Comparison of ENCODE assay signal across 12 cellular contexts in genomic region chr15:93987068-93987467, GRCh38.
A peak's percentile ranks its signal among the peaks of the same experiment; 100 is the strongest.
DNase-seq lines count a peak whose midpoint lies in the region; ATAC-seq and TF ChIP-seq lines count a peak whose summit lies in the region.
"Had no signal": no experiment of that assay in that cellular context is flagged by ENCODE, and none has a peak within 500 bp of the region (broad histone marks: within the 10 kb centered on the region; RNA-seq: fewer than 3 reads in every experiment).

No MANE protein-coding gene starts in this region.

- 79% methylated on average over 5 of the region's 5 CpGs for WGBS in right cardiac atrium

- no peak overlapping the region for H3K27ac ChIP-seq in right cardiac atrium (ENCODE audit: low read length)

- intact Hi-C loops in right cardiac atrium (cut with DNase I), result no loop called here

- H3K27me3 Mint-ChIP-seq in nephron progenitor cell (ENCODE audit: low read depth, poor library complexity), result peaks cover 10% of the 10 kb centered on the region

- DNase-seq in activated CD8-positive, alpha-beta memory T cell treated with anti-CD3 and anti-CD28 coated beads, Interleukin-2, amount 50 U/mL, for 1 hour (ENCODE audit: extremely low read depth), result peak; percentile 8
- DNase-seq in activated CD8-positive, alpha-beta memory T cell treated with anti-CD3 and anti-CD28 coated beads, Interleukin-2, amount 50 U/mL, for 48 hours, result no peak
- DNase-seq in activated gamma-delta T cell treated with anti-CD3 and anti-CD28 coated beads, Interleukin-2, amount 50 U/mL, for 16 hours (ENCODE audit: low read depth), result peak; percentile 0
- DNase-seq in stimulated activated CD8-positive, alpha-beta memory T cell treated with anti-CD3 and anti-CD28 coated beads, Interleukin-4, amount 100 ng/mL, for 48 hours, result peak; percentile 28
- no peak for DNase-seq in nephron progenitor cell
- no peak for DNase-seq in right cardiac atrium
- DNase-seq: amniotic stem cell, EL, heart left ventricle, NCI-H1694 treated with DMSO at 0.1 percent for 48 hours had no signal

- H3K4me1 Mint-ChIP-seq in nephron progenitor cell, result peaks cover 22% of the 10 kb centered on the region

- no peaks in the 10 kb centered on the region for H3K9me3 Mint-ChIP-seq in nephron progenitor cell

- H3K9me3 ChIP-seq in right cardiac atrium (ENCODE audit: control insufficient read depth, low read length), result no peaks in the 10 kb centered on the region

- H3K27me3 ChIP-seq in right cardiac atrium (ENCODE audit: control insufficient read depth, insufficient read depth), result no peaks in the 10 kb centered on the region
- H3K27me3 ChIP-seq: heart left ventricle had no signal

- no peaks in the 10 kb centered on the region for H3K4me1 ChIP-seq in right cardiac atrium (ENCODE audit: control insufficient read depth, insufficient read depth, low read length)

- no peaks in the 10 kb centered on the region for H3K36me3 Mint-ChIP-seq in nephron progenitor cell (ENCODE audit: low read depth)

- TF ChIP-seq CTCF in nephron progenitor cell (IDR thresholded peaks at IDR 0.05), result no peak

- peak; percentile 66 for ATAC-seq in HG03159 (IDR thresholded peaks at IDR 0.05; ENCODE audit: unreplicated experiment)
- no peak for ATAC-seq in HG02852 (IDR thresholded peaks at IDR 0.05; ENCODE audit: unreplicated experiment)
- no peak for ATAC-seq in right cardiac atrium

- no peak overlapping the region for H3K27ac Mint-ChIP-seq in nephron progenitor cell

- H3K4me3 ChIP-seq in right cardiac atrium (ENCODE audit: low read length), result no peak overlapping the region
- H3K4me3 ChIP-seq: heart left ventricle had no signal

- no peak overlapping the region for H3K4me3 Mint-ChIP-seq in nephron progenitor cell

Comparison
In these comparisons a context has a peak if more than half of its experiments do, and no peak if none do; other contexts are left out.
1. DNase-seq: peak in activated CD8-positive, alpha-beta memory T cell treated with anti-CD3 and anti-CD28 coated beads, Interleukin-2, amount 50 U/mL, for 1 hour (single experiment), activated gamma-delta T cell treated with anti-CD3 and anti-CD28 coated beads, Interleukin-2, amount 50 U/mL, for 16 hours (single experiment) and stimulated activated CD8-positive, alpha-beta memory T cell treated with anti-CD3 and anti-CD28 coated beads, Interleukin-4, amount 100 ng/mL, for 48 hours (single experiment); none in activated CD8-positive, alpha-beta memory T cell treated with anti-CD3 and anti-CD28 coated beads, Interleukin-2, amount 50 U/mL, for 48 hours (single experiment), nephron progenitor cell (single experiment) and right cardiac atrium (0 of 3).